ENCODE assay signal across 35 cellular contexts in the genomic region with DNA sequence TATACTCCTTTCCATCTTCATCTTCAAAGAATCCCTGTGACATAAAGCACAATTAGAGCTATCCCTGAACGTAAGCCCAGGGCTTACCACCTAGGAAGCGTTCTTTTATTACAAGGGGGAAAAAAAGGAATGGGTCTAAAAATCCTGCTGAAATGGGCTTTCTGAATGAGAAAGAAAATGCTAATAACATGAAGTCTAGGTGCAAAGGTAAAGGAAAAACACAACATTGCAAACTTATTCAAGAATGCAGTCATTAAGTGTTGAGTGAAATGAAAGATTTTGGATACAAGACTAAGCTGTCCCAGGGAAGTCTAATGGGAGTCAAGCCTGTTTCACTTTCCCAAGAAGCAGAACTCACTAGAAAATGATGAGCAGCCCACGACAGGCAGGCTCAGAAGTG. TPM values are rescaled to one million over a fixed set of nuclear protein-coding genes. Genes with fewer than 3 reads are reported as not detected.
"Had no signal": no experiment of that assay in that cellular context is flagged by ENCODE, and none has a peak within 500 bp of the region (broad histone marks: within the 10 kb centered on the region; RNA-seq: fewer than 3 reads in every experiment).

No MANE protein-coding gene starts in this region.

- H3K9me3 Mint-ChIP-seq: activated naive CD4-positive, alpha-beta T cell treated with anti-CD3 and anti-CD28 coated beads, Interleukin-2, amount 50 U/mL, for 24 hours; activated naive CD8-positive, alpha-beta T cell treated with anti-CD3 and anti-CD28 coated beads, Interleukin-2, amount 10 ng/mL, durations not matched to agents 7 days and 5 days had no signal

- H3K27ac ChIP-seq: ascending aorta, cardiac muscle cell, Peyer's patch, VCaP had no signal

- H3K4me3 Mint-ChIP-seq: activated CD4-positive, alpha-beta memory T cell treated with anti-CD3 and anti-CD28 coated beads, Interleukin-2, amount 10 ng/mL, durations not matched to agents 7 days and 5 days; activated CD8-positive, alpha-beta memory T cell treated with anti-CD3 and anti-CD28 coated beads, Interleukin-2, amount 10 ng/mL, durations not matched to agents 7 days and 5 days; activated naive CD4-positive, alpha-beta T cell treated with anti-CD3 and anti-CD28 coated beads, Interleukin-2, amount 50 U/mL, for 24 hours; activated naive CD8-positive, alpha-beta T cell treated with anti-CD3 and anti-CD28 coated beads, Interleukin-2, amount 10 ng/mL, durations not matched to agents 7 days and 5 days had no signal

- H3K4me1 ChIP-seq: ascending aorta, Peyer's patch had no signal

- H3K27me3 Mint-ChIP-seq: activated CD4-positive, alpha-beta memory T cell treated with anti-CD3 and anti-CD28 coated beads, Interleukin-2, amount 10 ng/mL, durations not matched to agents 7 days and 5 days; activated CD8-positive, alpha-beta memory T cell treated with anti-CD3 and anti-CD28 coated beads, Interleukin-2, amount 10 ng/mL, durations not matched to agents 7 days and 5 days; activated naive CD4-positive, alpha-beta T cell treated with anti-CD3 and anti-CD28 coated beads, Interleukin-2, amount 50 U/mL, for 24 hours; activated naive CD8-positive, alpha-beta T cell treated with anti-CD3 and anti-CD28 coated beads, Interleukin-2, amount 10 ng/mL, durations not matched to agents 7 days and 5 days had no signal

- H3K4me1 Mint-ChIP-seq: activated naive CD4-positive, alpha-beta T cell treated with anti-CD3 and anti-CD28 coated beads, Interleukin-2, amount 50 U/mL, for 24 hours had no signal

- H3K27me3 ChIP-seq: ascending aorta, cardiac muscle cell, Peyer's patch had no signal

- H3K27ac Mint-ChIP-seq: activated CD4-positive, alpha-beta memory T cell treated with anti-CD3 and anti-CD28 coated beads, Interleukin-2, amount 10 ng/mL, durations not matched to agents 7 days and 5 days; activated CD8-positive, alpha-beta memory T cell treated with anti-CD3 and anti-CD28 coated beads, Interleukin-2, amount 10 ng/mL, durations not matched to agents 7 days and 5 days; activated naive CD4-positive, alpha-beta T cell treated with anti-CD3 and anti-CD28 coated beads, Interleukin-2, amount 50 U/mL, for 24 hours; activated naive CD8-positive, alpha-beta T cell treated with anti-CD3 and anti-CD28 coated beads, Interleukin-2, amount 10 ng/mL, durations not matched to agents 7 days and 5 days had no signal

- H3K9me3 ChIP-seq: ascending aorta, Peyer's patch had no signal

- DNase-seq: activated CD4-positive, alpha-beta memory T cell treated with anti-CD3 and anti-CD28 coated beads, Interleukin-2, amount 10 ng/mL, durations not matched to agents 7 days and 5 days; activated CD4-positive, alpha-beta T cell treated with anti-CD3 and anti-CD28 coated beads for 1 hour; activated CD4-positive, alpha-beta T cell treated with anti-CD3 and anti-CD28 coated beads for 48 hours; activated CD4-positive, CD25-positive, alpha-beta regulatory T cell; activated CD8-positive, alpha-beta memory T cell treated with anti-CD3 and anti-CD28 coated beads for 24 hours; activated CD8-positive, alpha-beta memory T cell treated with anti-CD3 and anti-CD28 coated beads, Interleukin-2, amount 10 ng/mL, durations not matched to agents 7 days and 5 days; activated CD8-positive, alpha-beta memory T cell treated with anti-CD3 and anti-CD28 coated beads, Interleukin-2, amount 50 U/mL, for 48 hours; activated effector memory CD4-positive, alpha-beta T cell treated with Interleukin-2 at 50 U/mL for 16 hours; activated naive CD8-positive, alpha-beta T cell treated with anti-CD3 and anti-CD28 coated beads, Interleukin-2, amount 10 ng/mL, durations not matched to agents 7 days and 5 days; activated T-cell treated with anti-CD3 and anti-CD28 coated beads, Interleukin-2, amount 50 U/mL, for 48 hours; amygdala; MM.1S; MV-4-11; NCI-H1092; NCI-H1436 treated with DMSO at 0.1 percent for 48 hours; NCI-H1694 treated with DMSO at 0.1 percent for 48 hours; NCI-H2029; NCI-H345; NCI-H524 treated with DMSO at 0.1 percent for 48 hours; PC-3; Peyer's patch; RPMI8226; SHP77 treated with DMSO at 0.1 percent for 48 hours; SW 1271; T-helper 1 cell; T-helper 2 cell; T-helper 9 cell had no signal

- ATAC-seq: activated CD8-positive, alpha-beta memory T cell treated with anti-CD3 and anti-CD28 coated beads, Interleukin-2, amount 10 ng/mL, durations not matched to agents 7 days and 5 days; PC-3; SK-N-SH treated with all-trans-retinoic acid at 6 μM for 48 hours had no signal

RNA-seq across cellular contexts. Expression of a gene that starts 55.3 kb away (rescaled TPM):
- total RNA-seq: activated CD4-positive, alpha-beta memory T cell treated with anti-CD3 and anti-CD28 coated beads, Interleukin-2, amount 10 ng/mL, durations not matched to agents 7 days and 5 days; activated CD8-positive, alpha-beta memory T cell treated with anti-CD3 and anti-CD28 coated beads, Interleukin-2, amount 10 ng/mL, durations not matched to agents 7 days and 5 days; activated naive CD8-positive, alpha-beta T cell treated with anti-CD3 and anti-CD28 coated beads, Interleukin-2, amount 10 ng/mL, durations not matched to agents 7 days and 5 days; ascending aorta; cardiac muscle cell; LHCN-M2; NCI-H460; SK-MEL-5 had no signal
